Comparison of ENCODE assay signal across 24 cellular contexts in genomic region chr22:25726241-25726640, GRCh38. TPM values are rescaled to one million over a fixed set of nuclear protein-coding genes. Genes with fewer than 3 reads are reported as not detected.
DNase-seq lines count a peak whose midpoint lies in the region; ATAC-seq and TF ChIP-seq lines count a peak whose summit lies in the region.
"Had no signal": no experiment of that assay in that cellular context is flagged by ENCODE, and none has a peak within 500 bp of the region (broad histone marks: within the 10 kb centered on the region; RNA-seq: fewer than 3 reads in every experiment).

No MANE protein-coding gene starts in this region.

- H3K4me3 Mint-ChIP-seq in activated CD4-positive, alpha-beta T cell treated with anti-CD3 and anti-CD28 coated beads, Interleukin-2, amount 10 ng/mL, durations not matched to agents 7 days and 5 days: no peak overlapping the region
- H3K4me3 Mint-ChIP-seq in brain (peak overlapping the region in 1 of 5 experiments; percentile 29), progenitor cell of endocrine pancreas (ENCODE audit: low read depth) (no peak overlapping the region)
- H3K4me3 Mint-ChIP-seq: naive B cell had no signal

- CTCF ChIA-PET in activated CD4-positive, alpha-beta T cell treated with anti-CD3 and anti-CD28 coated beads, Interleukin-2, amount 10 ng/mL, durations not matched to agents 7 days and 5 days (lab: Charles Lee): interaction anchor here (0.6 to 3.0 kb wide), 9 partner anchors 9 to 316 kb away, joined by 3 to 9 read pairs (median 3); no protein-coding TSS in a partner anchor
- CTCF ChIA-PET in SK-N-SH (lab: Yijun Ruan, JAX): interaction anchor here (1.0 kb wide), 2 partner anchors 40 to 47 kb away, joined by 3 to 7 read pairs; no protein-coding TSS in a partner anchor

- no peaks in the 10 kb centered on the region for H3K9me3 ChIP-seq in SK-N-SH
- H3K9me3 ChIP-seq: BE2C, body of pancreas, colonic mucosa, pancreas, sigmoid colon, stomach had no signal

- no peak for TF ChIP-seq EP300 in SK-N-SH (IDR thresholded peaks at IDR 0.05; ENCODE audit: borderline replicate concordance in 1 of 2, low read depth in 1 of 2, low read length in 1 of 2)

- peak overlapping the region; percentile 51 for H3K27ac Mint-ChIP-seq in activated CD4-positive, alpha-beta T cell treated with anti-CD3 and anti-CD28 coated beads, Interleukin-2, amount 10 ng/mL, durations not matched to agents 7 days and 5 days
- H3K27ac Mint-ChIP-seq in brain: peak overlapping the region in 3 of 5 experiments; percentile 0 to 94 (median 82)
- peak overlapping the region; percentile 31 for H3K27ac Mint-ChIP-seq in progenitor cell of endocrine pancreas

- no peaks in the 10 kb centered on the region for H3K79me2 ChIP-seq in SK-N-SH (ENCODE audit: insufficient read depth)

- no peak for TF ChIP-seq RAD21 in SK-N-SH (IDR thresholded peaks at IDR 0.05; ENCODE audit: low read length)

- no peaks in the 10 kb centered on the region for H3K9me3 Mint-ChIP-seq in activated CD4-positive, alpha-beta T cell treated with anti-CD3 and anti-CD28 coated beads, Interleukin-2, amount 10 ng/mL, durations not matched to agents 7 days and 5 days
- H3K9me3 Mint-ChIP-seq in brain: no peaks in the 10 kb centered on the region
- H3K9me3 Mint-ChIP-seq in progenitor cell of endocrine pancreas (ENCODE audit: low read depth): no peaks in the 10 kb centered on the region
- H3K9me3 Mint-ChIP-seq: naive B cell had no signal

- H3K4me1 Mint-ChIP-seq in activated CD4-positive, alpha-beta T cell treated with anti-CD3 and anti-CD28 coated beads, Interleukin-2, amount 10 ng/mL, durations not matched to agents 7 days and 5 days: peaks cover 39% of the 10 kb centered on the region
- H3K4me1 Mint-ChIP-seq in brain (peaks cover 26% of the 10 kb centered on the region), progenitor cell of endocrine pancreas (ENCODE audit: low read depth) (peaks cover 7% of the 10 kb centered on the region)

- H3K4me3 ChIP-seq in SK-N-SH (ENCODE audit: low read depth in 2 of 2, low read length in 1 of 2): no peak overlapping the region
- H3K4me3 ChIP-seq: body of pancreas, colonic mucosa, lung, pancreas, sigmoid colon, stomach had no signal

- no peak overlapping the region for H3K27ac ChIP-seq in SK-N-SH (ENCODE audit: low read depth in 2 of 2, low read length in 1 of 2)
- H3K27ac ChIP-seq: body of pancreas, colonic mucosa, pancreas, sigmoid colon, stomach, WERI-Rb-1 had no signal

- peaks cover 0 to 12% of the 10 kb centered on the region in 2 experiments for H3K36me3 ChIP-seq in SK-N-SH (replicated peaks in 1 of 2; ENCODE audit: control insufficient read depth in 1 of 2, insufficient read depth in 2 of 2, low read length in 1 of 2)
- H3K36me3 ChIP-seq: colonic mucosa, WERI-Rb-1 had no signal

- no peak overlapping the region for H3K4me2 ChIP-seq in SK-N-SH

- H3K27me3 ChIP-seq in SK-N-SH (ENCODE audit: insufficient read depth): no peaks in the 10 kb centered on the region
- H3K27me3 ChIP-seq: BE2C, body of pancreas, colonic mucosa, pancreas, sigmoid colon had no signal

- POLR2A ChIA-PET in activated CD4-positive, alpha-beta T cell treated with anti-CD3 and anti-CD28 coated beads, Interleukin-2, amount 10 ng/mL, durations not matched to agents 7 days and 5 days (lab: Charles Lee): no interaction called here
- POLR2A ChIA-PET in SK-N-SH (lab: Yijun Ruan, JAX): interaction anchor here (1.4 kb wide), 1 partner anchor 43 kb away, joined by 4 read pairs; no protein-coding TSS in a partner anchor

- no peaks in the 10 kb centered on the region for H3F3A ChIP-seq in SK-N-SH (replicated peaks; ENCODE audit: insufficient read depth)

- H3K27me3 Mint-ChIP-seq in activated CD4-positive, alpha-beta T cell treated with anti-CD3 and anti-CD28 coated beads, Interleukin-2, amount 10 ng/mL, durations not matched to agents 7 days and 5 days: peaks cover 3% of the 10 kb centered on the region
- H3K27me3 Mint-ChIP-seq in brain: no peaks in the 10 kb centered on the region
- H3K27me3 Mint-ChIP-seq in progenitor cell of endocrine pancreas: no peaks in the 10 kb centered on the region
- H3K27me3 Mint-ChIP-seq: naive B cell had no signal

- no peak for TF ChIP-seq POLR2A in GM18505 (IDR thresholded peaks at IDR 0.05; ENCODE audit: borderline replicate concordance, extremely low read depth, insufficient read depth, insufficient read length)

- no peak for DNase-seq in activated CD4-positive, alpha-beta T cell treated with anti-CD3 and anti-CD28 coated beads, Interleukin-2, amount 10 ng/mL, durations not matched to agents 7 days and 5 days
- DNase-seq in activated CD4-positive, alpha-beta T cell treated with anti-CD3 and anti-CD28 coated beads for 48 hours: no peak
- DNase-seq in OCI-M1 (lab: John Stamatoyannopoulos, UW) (peak; percentile 97), progenitor cell of endocrine pancreas (ENCODE audit: low spot score, unreplicated experiment) (no peak), midbrain (lab: John Stamatoyannopoulos, UW) (no peak), SK-N-SH (no peak)
- DNase-seq: activated gamma-delta T cell treated with Interleukin-2 at 50 U/mL for 16 hours, BE2C, body of pancreas, colonic mucosa, foreskin fibroblast, Kasumi-1, naive B cell, NCI-H1092 treated with DMSO at 0.1 percent for 48 hours, NCI-H2107, NCI-H524 treated with DMSO at 0.1 percent for 48 hours, pancreas, sigmoid colon, stomach, SW 1271 had no signal

- no peak overlapping the region for H3K9ac ChIP-seq in SK-N-SH

- peaks cover 44% of the 10 kb centered on the region for H3K36me3 Mint-ChIP-seq in activated CD4-positive, alpha-beta T cell treated with anti-CD3 and anti-CD28 coated beads, Interleukin-2, amount 10 ng/mL, durations not matched to agents 7 days and 5 days (ENCODE audit: low read depth)
- H3K36me3 Mint-ChIP-seq in brain: peaks cover 17% of the 10 kb centered on the region
- peaks cover 7% of the 10 kb centered on the region for H3K36me3 Mint-ChIP-seq in progenitor cell of endocrine pancreas (ENCODE audit: insufficient read depth)
- H3K36me3 Mint-ChIP-seq: naive B cell had no signal

- WGBS in SK-N-SH (ENCODE audit: low lambda C conversion rate): 61% methylated on average over 4 of the region's 4 CpGs

- no peak for ATAC-seq in GM18505 (IDR thresholded peaks at IDR 0.05; ENCODE audit: unreplicated experiment)
- ATAC-seq: body of pancreas, pancreas had no signal

- H3K9me2 ChIP-seq in SK-N-SH: no peaks in the 10 kb centered on the region

- H3K4me1 ChIP-seq in SK-N-SH (ENCODE audit: control insufficient read depth in 1 of 2, insufficient read depth in 2 of 2, low read depth in 1 of 2, low read length in 1 of 2): peaks cover 0 to 8% of the 10 kb centered on the region in 2 experiments; a peak in 1 of 4 replicates
- H3K4me1 ChIP-seq: body of pancreas, colonic mucosa, pancreas, sigmoid colon, stomach had no signal

- no peak overlapping the region for H2AFZ ChIP-seq in SK-N-SH (ENCODE audit: low read depth)

- H4K20me1 ChIP-seq in SK-N-SH (ENCODE audit: insufficient read depth): no peaks in the 10 kb centered on the region

- TF ChIP-seq CTCF in brain (conservative IDR thresholded peaks at IDR 0.05): no peak
- TF ChIP-seq CTCF in progenitor cell of endocrine pancreas (IDR thresholded peaks at IDR 0.05; ENCODE audit: unreplicated experiment): no peak
- TF ChIP-seq CTCF in SK-N-SH (IDR thresholded peaks at IDR 0.05): no peak

TF ChIP-seq in SK-N-SH, 30 proteins besides CTCF, POLR2A, EP300 and RAD21:
- TF ChIP-seq MAX (IDR thresholded peaks at IDR 0.05; ENCODE audit: low read depth) (no peak), GATA2 (CRISPR knock-in tag; IDR thresholded peaks at IDR 0.05) (no peak), MXI1 (IDR thresholded peaks at IDR 0.05; ENCODE audit: low read depth, low read length) (no peak)

RNA-seq across cellular contexts. Expression of gene MYO18B, which starts 15.7 kb away (rescaled TPM):
- total RNA-seq in activated CD4-positive, alpha-beta T cell treated with anti-CD3 and anti-CD28 coated beads, Interleukin-2, amount 10 ng/mL, durations not matched to agents 7 days and 5 days: 1 to 10 TPM; 2.0 TPM
- polyA plus RNA-seq in brain (ENCODE audit: insufficient read depth, low read depth, low replicate concordance) (2.6 TPM), SK-N-SH (2012; rRNA removed) (0.05 and 0.10 TPM in 2 replicates)
- 1.9 and 2.8 TPM in 2 replicates for total RNA-seq in progenitor cell of endocrine pancreas
- 0.04 TPM in 2 replicates for polyA plus RNA-seq in SK-N-SH (2012; cell fraction: cytosol; rRNA removed)
- 0.26 TPM in 2 replicates for polyA plus RNA-seq in SK-N-SH (2012; cell fraction: nucleus; rRNA removed)

Comparison
In these comparisons a context has a peak if more than half of its experiments do, and no peak if none do; other contexts are left out.
1. H3K27ac Mint-ChIP-seq: peak in every context shown above with its lines; median percentile 82 in brain; 51 in activated CD4-positive, alpha-beta T cell treated with anti-CD3 and anti-CD28 coated beads, Interleukin-2, amount 10 ng/mL, durations not matched to agents 7 days and 5 days; 31 in progenitor cell of endocrine pancreas.